ENCODE assay signal across 1 cellular context in the genomic region with DNA sequence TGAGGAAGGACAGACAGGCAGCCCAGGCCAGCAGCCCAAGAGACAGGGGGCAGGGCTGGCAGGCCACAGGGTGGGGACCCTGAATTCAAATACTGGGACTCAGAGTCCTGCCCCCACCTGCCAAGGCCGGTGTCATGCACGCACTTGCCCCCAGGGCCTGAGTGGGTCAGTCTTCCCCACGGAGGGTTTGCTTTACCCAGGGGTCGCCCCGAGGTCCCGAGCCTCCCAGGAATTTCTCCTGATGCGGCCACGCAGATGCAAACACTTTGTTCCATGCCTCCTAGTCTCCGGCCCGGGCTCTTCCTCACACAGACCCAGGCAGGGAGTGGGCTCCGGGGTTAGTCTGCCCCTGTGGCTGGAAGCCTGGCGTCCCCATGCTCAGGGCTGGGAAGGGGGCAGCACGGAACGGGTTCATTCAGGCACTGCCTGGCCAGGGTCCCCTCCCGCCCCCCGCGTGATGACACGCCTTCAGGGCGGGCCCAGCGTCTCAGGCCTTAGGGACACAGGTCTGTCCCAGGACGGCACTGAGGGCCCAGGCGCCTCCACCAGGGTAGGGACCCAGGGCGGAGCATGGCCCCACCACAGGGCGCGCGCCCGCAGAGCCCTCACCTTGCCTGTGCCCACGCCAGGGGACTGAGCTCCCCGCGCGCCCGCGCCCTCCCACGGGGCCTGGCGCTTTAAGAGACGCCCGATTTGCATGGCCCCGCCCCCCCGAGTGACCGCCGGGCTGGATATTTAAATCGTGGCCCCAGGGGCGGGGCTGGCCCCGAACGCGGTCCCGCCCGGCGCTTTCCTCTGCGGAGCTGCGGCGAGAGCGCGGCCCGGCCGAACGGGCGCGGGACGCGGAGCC.
TF ChIP-seq lines count a peak whose summit lies in the region.

A gene (plus strand): TSS at position 763 of the 850 bp plus-strand sequence. CDS start 220 bp downstream, outside the sequence.

TF ChIP-seq in HepG2, 621 proteins besides CTCF, POLR2A, EP300 and RAD21 (continued from another document and continues in another):
- TF ChIP-seq, protein P1, sequence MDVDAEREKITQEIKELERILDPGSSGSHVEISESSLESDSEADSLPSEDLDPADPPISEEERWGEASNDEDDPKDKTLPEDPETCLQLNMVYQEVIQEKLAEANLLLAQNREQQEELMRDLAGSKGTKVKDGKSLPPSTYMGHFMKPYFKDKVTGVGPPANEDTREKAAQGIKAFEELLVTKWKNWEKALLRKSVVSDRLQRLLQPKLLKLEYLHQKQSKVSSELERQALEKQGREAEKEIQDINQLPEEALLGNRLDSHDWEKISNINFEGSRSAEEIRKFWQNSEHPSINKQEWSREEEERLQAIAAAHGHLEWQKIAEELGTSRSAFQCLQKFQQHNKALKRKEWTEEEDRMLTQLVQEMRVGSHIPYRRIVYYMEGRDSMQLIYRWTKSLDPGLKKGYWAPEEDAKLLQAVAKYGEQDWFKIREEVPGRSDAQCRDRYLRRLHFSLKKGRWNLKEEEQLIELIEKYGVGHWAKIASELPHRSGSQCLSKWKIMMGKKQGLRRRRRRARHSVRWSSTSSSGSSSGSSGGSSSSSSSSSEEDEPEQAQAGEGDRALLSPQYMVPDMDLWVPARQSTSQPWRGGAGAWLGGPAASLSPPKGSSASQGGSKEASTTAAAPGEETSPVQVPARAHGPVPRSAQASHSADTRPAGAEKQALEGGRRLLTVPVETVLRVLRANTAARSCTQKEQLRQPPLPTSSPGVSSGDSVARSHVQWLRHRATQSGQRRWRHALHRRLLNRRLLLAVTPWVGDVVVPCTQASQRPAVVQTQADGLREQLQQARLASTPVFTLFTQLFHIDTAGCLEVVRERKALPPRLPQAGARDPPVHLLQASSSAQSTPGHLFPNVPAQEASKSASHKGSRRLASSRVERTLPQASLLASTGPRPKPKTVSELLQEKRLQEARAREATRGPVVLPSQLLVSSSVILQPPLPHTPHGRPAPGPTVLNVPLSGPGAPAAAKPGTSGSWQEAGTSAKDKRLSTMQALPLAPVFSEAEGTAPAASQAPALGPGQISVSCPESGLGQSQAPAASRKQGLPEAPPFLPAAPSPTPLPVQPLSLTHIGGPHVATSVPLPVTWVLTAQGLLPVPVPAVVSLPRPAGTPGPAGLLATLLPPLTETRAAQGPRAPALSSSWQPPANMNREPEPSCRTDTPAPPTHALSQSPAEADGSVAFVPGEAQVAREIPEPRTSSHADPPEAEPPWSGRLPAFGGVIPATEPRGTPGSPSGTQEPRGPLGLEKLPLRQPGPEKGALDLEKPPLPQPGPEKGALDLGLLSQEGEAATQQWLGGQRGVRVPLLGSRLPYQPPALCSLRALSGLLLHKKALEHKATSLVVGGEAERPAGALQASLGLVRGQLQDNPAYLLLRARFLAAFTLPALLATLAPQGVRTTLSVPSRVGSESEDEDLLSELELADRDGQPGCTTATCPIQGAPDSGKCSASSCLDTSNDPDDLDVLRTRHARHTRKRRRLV (CRISPR knock-in tag; IDR thresholded peaks at IDR 0.05) = peak; percentile 98
- TF ChIP-seq IKZF1 (IDR thresholded peaks at IDR 0.05) (no peak), ZNF468 (CRISPR knock-in tag; IDR thresholded peaks at IDR 0.05) (no peak), TCF7L2 (IDR thresholded peaks at IDR 0.05; ENCODE audit: low read depth, low read length) (no peak), TARDBP (CRISPR knock-in tag; IDR thresholded peaks at IDR 0.05) (no peak), JUN (CRISPR knock-in tag; IDR thresholded peaks at IDR 0.05) (no peak), HCFC1 (IDR thresholded peaks at IDR 0.05; ENCODE audit: low read depth, low read length) (no peak), ZFP41 (CRISPR knock-in tag; IDR thresholded peaks at IDR 0.05; ENCODE audit: borderline replicate concordance) (peak; percentile 59; the same call in 1 of the 2 replicates), ZNF724P (CRISPR knock-in tag; IDR thresholded peaks at IDR 0.05; ENCODE audit: borderline replicate concordance) (0 out of 2 replicates have a peak, but pooled peaks have one; percentile 66), STAG1 (CRISPR knock-in tag; IDR thresholded peaks at IDR 0.05) (no peak), ZNF546 (CRISPR knock-in tag; conservative IDR thresholded peaks at IDR 0.05) (peak; percentile 71; the same call in 1 of the 2 replicates), NFE2 (CRISPR knock-in tag; IDR thresholded peaks at IDR 0.05) (no peak), ZNF552 (CRISPR knock-in tag; IDR thresholded peaks at IDR 0.05; ENCODE audit: borderline replicate concordance) (no peak), ZNF629 (CRISPR knock-in tag; conservative IDR thresholded peaks at IDR 0.05) (no peak), SNAI1 (CRISPR knock-in tag; IDR thresholded peaks at IDR 0.05; ENCODE audit: borderline replicate concordance) (no peak), NCOA1 (CRISPR knock-in tag; IDR thresholded peaks at IDR 0.05) (no peak), KDM3A (CRISPR knock-in tag; IDR thresholded peaks at IDR 0.05; ENCODE audit: low read depth) (no peak), CBX2 (IDR thresholded peaks at IDR 0.05; ENCODE audit: low read depth, low read length) (no peak), CBX2 (CRISPR knock-in tag; IDR thresholded peaks at IDR 0.05; ENCODE audit: low read depth) (no peak), ZNF790 (CRISPR knock-in tag; IDR thresholded peaks at IDR 0.05; ENCODE audit: borderline replicate concordance) (0 out of 2 replicates have a peak, but pooled peaks have one; percentile 44), DR1 (CRISPR knock-in tag; IDR thresholded peaks at IDR 0.05) (0 out of 2 replicates have a peak, but pooled peaks have one; percentile 40), TRIM24 (CRISPR knock-in tag; IDR thresholded peaks at IDR 0.05) (no peak), ZNF235 (CRISPR knock-in tag; IDR thresholded peaks at IDR 0.05; ENCODE audit: borderline replicate concordance) (no peak)
- TF ChIP-seq, protein P2, sequence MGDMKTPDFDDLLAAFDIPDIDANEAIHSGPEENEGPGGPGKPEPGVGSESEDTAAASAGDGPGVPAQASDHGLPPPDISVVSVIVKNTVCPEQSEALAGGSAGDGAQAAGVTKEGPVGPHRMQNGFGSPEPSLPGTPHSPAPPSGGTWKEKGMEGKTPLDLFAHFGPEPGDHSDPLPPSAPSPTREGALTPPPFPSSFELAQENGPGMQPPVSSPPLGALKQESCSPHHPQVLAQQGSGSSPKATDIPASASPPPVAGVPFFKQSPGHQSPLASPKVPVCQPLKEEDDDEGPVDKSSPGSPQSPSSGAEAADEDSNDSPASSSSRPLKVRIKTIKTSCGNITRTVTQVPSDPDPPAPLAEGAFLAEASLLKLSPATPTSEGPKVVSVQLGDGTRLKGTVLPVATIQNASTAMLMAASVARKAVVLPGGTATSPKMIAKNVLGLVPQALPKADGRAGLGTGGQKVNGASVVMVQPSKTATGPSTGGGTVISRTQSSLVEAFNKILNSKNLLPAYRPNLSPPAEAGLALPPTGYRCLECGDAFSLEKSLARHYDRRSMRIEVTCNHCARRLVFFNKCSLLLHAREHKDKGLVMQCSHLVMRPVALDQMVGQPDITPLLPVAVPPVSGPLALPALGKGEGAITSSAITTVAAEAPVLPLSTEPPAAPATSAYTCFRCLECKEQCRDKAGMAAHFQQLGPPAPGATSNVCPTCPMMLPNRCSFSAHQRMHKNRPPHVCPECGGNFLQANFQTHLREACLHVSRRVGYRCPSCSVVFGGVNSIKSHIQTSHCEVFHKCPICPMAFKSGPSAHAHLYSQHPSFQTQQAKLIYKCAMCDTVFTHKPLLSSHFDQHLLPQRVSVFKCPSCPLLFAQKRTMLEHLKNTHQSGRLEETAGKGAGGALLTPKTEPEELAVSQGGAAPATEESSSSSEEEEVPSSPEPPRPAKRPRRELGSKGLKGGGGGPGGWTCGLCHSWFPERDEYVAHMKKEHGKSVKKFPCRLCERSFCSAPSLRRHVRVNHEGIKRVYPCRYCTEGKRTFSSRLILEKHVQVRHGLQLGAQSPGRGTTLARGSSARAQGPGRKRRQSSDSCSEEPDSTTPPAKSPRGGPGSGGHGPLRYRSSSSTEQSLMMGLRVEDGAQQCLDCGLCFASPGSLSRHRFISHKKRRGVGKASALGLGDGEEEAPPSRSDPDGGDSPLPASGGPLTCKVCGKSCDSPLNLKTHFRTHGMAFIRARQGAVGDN (CRISPR knock-in tag; IDR thresholded peaks at IDR 0.05) = peak; percentile 53
- TF ChIP-seq, protein P3, sequence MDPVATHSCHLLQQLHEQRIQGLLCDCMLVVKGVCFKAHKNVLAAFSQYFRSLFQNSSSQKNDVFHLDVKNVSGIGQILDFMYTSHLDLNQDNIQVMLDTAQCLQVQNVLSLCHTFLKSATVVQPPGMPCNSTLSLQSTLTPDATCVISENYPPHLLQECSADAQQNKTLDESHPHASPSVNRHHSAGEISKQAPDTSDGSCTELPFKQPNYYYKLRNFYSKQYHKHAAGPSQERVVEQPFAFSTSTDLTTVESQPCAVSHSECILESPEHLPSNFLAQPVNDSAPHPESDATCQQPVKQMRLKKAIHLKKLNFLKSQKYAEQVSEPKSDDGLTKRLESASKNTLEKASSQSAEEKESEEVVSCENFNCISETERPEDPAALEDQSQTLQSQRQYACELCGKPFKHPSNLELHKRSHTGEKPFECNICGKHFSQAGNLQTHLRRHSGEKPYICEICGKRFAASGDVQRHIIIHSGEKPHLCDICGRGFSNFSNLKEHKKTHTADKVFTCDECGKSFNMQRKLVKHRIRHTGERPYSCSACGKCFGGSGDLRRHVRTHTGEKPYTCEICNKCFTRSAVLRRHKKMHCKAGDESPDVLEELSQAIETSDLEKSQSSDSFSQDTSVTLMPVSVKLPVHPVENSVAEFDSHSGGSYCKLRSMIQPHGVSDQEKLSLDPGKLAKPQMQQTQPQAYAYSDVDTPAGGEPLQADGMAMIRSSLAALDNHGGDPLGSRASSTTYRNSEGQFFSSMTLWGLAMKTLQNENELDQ (CRISPR knock-in tag; IDR thresholded peaks at IDR 0.05; ENCODE audit: borderline replicate concordance) = no peak
- TF ChIP-seq, protein P4, sequence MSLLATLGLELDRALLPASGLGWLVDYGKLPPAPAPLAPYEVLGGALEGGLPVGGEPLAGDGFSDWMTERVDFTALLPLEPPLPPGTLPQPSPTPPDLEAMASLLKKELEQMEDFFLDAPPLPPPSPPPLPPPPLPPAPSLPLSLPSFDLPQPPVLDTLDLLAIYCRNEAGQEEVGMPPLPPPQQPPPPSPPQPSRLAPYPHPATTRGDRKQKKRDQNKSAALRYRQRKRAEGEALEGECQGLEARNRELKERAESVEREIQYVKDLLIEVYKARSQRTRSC (CRISPR knock-in tag; IDR thresholded peaks at IDR 0.05; ENCODE audit: low read depth) = no peak
- TF ChIP-seq, protein P5, sequence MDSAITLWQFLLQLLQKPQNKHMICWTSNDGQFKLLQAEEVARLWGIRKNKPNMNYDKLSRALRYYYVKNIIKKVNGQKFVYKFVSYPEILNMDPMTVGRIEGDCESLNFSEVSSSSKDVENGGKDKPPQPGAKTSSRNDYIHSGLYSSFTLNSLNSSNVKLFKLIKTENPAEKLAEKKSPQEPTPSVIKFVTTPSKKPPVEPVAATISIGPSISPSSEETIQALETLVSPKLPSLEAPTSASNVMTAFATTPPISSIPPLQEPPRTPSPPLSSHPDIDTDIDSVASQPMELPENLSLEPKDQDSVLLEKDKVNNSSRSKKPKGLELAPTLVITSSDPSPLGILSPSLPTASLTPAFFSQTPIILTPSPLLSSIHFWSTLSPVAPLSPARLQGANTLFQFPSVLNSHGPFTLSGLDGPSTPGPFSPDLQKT (CRISPR knock-in tag; IDR thresholded peaks at IDR 0.05; ENCODE audit: borderline replicate concordance) = no peak
- TF ChIP-seq, protein P6, sequence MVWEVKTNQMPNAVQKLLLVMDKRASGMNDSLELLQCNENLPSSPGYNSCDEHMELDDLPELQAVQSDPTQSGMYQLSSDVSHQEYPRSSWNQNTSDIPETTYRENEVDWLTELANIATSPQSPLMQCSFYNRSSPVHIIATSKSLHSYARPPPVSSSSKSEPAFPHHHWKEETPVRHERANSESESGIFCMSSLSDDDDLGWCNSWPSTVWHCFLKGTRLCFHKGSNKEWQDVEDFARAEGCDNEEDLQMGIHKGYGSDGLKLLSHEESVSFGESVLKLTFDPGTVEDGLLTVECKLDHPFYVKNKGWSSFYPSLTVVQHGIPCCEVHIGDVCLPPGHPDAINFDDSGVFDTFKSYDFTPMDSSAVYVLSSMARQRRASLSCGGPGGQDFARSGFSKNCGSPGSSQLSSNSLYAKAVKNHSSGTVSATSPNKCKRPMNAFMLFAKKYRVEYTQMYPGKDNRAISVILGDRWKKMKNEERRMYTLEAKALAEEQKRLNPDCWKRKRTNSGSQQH (CRISPR knock-in tag; IDR thresholded peaks at IDR 0.05; ENCODE audit: low read depth) = no peak
- TF ChIP-seq, protein P7, sequence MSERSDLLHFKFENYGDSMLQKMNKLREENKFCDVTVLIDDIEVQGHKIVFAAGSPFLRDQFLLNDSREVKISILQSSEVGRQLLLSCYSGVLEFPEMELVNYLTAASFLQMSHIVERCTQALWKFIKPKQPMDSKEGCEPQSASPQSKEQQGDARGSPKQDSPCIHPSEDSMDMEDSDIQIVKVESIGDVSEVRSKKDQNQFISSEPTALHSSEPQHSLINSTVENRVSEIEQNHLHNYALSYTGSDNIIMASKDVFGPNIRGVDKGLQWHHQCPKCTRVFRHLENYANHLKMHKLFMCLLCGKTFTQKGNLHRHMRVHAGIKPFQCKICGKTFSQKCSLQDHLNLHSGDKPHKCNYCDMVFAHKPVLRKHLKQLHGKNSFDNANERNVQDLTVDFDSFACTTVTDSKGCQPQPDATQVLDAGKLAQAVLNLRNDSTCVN (CRISPR knock-in tag; IDR thresholded peaks at IDR 0.05; ENCODE audit: borderline replicate concordance) = no peak
- TF ChIP-seq, protein P8, sequence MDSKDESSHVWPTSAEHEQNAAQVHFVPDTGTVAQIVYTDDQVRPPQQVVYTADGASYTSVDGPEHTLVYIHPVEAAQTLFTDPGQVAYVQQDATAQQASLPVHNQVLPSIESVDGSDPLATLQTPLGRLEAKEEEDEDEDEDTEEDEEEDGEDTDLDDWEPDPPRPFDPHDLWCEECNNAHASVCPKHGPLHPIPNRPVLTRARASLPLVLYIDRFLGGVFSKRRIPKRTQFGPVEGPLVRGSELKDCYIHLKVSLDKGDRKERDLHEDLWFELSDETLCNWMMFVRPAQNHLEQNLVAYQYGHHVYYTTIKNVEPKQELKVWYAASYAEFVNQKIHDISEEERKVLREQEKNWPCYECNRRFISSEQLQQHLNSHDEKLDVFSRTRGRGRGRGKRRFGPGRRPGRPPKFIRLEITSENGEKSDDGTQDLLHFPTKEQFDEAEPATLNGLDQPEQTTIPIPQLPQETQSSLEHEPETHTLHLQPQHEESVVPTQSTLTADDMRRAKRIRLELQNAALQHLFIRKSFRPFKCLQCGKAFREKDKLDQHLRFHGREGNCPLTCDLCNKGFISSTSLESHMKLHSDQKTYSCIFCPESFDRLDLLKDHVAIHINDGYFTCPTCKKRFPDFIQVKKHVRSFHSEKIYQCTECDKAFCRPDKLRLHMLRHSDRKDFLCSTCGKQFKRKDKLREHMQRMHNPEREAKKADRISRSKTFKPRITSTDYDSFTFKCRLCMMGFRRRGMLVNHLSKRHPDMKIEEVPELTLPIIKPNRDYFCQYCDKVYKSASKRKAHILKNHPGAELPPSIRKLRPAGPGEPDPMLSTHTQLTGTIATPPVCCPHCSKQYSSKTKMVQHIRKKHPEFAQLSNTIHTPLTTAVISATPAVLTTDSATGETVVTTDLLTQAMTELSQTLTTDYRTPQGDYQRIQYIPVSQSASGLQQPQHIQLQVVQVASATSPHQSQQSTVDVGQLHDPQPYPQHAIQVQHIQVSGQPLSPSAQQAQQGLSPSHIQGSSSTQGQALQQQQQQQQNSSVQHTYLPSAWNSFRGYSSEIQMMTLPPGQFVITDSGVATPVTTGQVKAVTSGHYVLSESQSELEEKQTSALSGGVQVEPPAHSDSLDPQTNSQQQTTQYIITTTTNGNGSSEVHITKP (CRISPR knock-in tag; IDR thresholded peaks at IDR 0.05; ENCODE audit: low read depth) = no peak
